In the genomic region with DNA sequence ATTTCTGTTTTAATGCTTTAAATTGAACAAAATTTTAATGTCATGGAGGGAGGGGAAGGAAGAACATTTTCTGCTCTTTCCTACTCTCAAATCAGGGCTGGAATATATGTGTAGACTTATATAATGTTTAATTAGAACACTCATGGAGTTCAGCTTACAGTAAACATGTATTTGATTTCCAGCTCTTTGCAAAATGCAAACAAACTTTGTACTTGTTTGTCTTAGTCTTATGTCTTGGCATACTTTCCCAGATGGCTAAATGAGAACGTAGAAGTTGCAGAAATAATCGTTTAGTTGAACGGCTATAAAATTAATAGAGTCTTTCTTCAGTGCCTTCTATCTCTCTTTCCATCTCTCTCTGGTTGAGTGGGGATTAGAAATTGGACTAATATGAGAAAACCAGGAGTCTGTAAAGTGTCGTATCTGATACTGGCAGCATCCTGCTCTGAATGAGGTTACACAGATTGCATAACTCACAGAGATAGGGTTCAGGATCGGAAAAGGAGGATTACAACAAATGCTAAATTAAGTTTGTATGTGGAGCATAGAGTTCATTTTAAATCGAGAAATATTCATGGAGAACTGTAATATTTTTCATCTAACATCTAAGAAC, we compare ENCODE assay signal across 21 cellular contexts.
DNase-seq lines count a peak whose midpoint lies in the region; ATAC-seq, FAIRE-seq and TF ChIP-seq lines count a peak whose summit lies in the region.
"Had no signal": no experiment of that assay in that cellular context is flagged by ENCODE, and none has a peak within 500 bp of the region (broad histone marks: within the 10 kb centered on the region; RNA-seq: fewer than 3 reads in every experiment).

No MANE protein-coding gene starts in this region.

- H3K4me1 ChIP-seq in HepG2 (ENCODE audit: insufficient read depth, low read length) (peaks cover 15% of the 10 kb centered on the region), smooth muscle cell (ENCODE audit: low read depth) (no peaks in the 10 kb centered on the region), gastrocnemius medialis (no peaks in the 10 kb centered on the region)
- H3K4me1 ChIP-seq: BLaER1, HAP-1 had no signal

- no peak overlapping the region for H2AFZ ChIP-seq in HepG2 (ENCODE audit: low read length)
- H2AFZ ChIP-seq in smooth muscle cell (ENCODE audit: low read depth): peak overlapping the region; percentile 50

- no peaks in the 10 kb centered on the region for H3K4me1 Mint-ChIP-seq in CD4-positive, alpha-beta T cell (ENCODE audit: low read depth)
- H3K4me1 Mint-ChIP-seq: B cell; CD8-positive, alpha-beta memory T cell had no signal

- no peak overlapping the region for H3K4me3 ChIP-seq in HepG2 (replicated peaks in 1 of 3; ENCODE audit: insufficient read depth in 1 of 3, low read depth in 2 of 3, low read length in 3 of 3)
- H3K4me3 ChIP-seq in smooth muscle cell: no peak overlapping the region
- H3K4me3 ChIP-seq in gastrocnemius medialis: no peak overlapping the region
- H3K4me3 ChIP-seq: BLaER1, HAP-1 had no signal

- TF ChIP-seq RAD21 in HepG2 (CRISPR knock-in tag; IDR thresholded peaks at IDR 0.05): no peak

- POLR2A ChIA-PET in HepG2 (lab: Yijun Ruan, JAX): no interaction called here
- POLR2A ChIA-PET in CD4-positive, alpha-beta T cell (lab: Charles Lee): no interaction called here

- no peaks in the 10 kb centered on the region for H3K9me3 ChIP-seq in HepG2 (ENCODE audit: low read length)
- no peaks in the 10 kb centered on the region for H3K9me3 ChIP-seq in smooth muscle cell (replicated peaks; ENCODE audit: low read depth)
- no peaks in the 10 kb centered on the region for H3K9me3 ChIP-seq in gastrocnemius medialis
- peaks cover 4% of the 10 kb centered on the region for H3K9me3 ChIP-seq in CD4-positive, alpha-beta T cell (ENCODE audit: control insufficient read depth, low read length)

- FAIRE-seq in HepG2 (lab: Jason Lieb, UNC): no peak
- FAIRE-seq: A204.1, GM12891, H54 had no signal

- BruUV-seq in HepG2 (replicated peaks; lab: Mats Ljungman, UMichigan): no TSS peak

- H3K27me3 Mint-ChIP-seq in CD4-positive, alpha-beta T cell: peaks cover 11% of the 10 kb centered on the region
- H3K27me3 Mint-ChIP-seq: CD4-positive, CD25-positive, alpha-beta regulatory T cell had no signal

- H4K20me1 ChIP-seq in HepG2 (ENCODE audit: insufficient read depth, low read length) (no peaks in the 10 kb centered on the region), smooth muscle cell (ENCODE audit: low read depth) (no peaks in the 10 kb centered on the region)
- H4K20me1 ChIP-seq: BLaER1 had no signal

- no peaks in the 10 kb centered on the region for H3K36me3 Mint-ChIP-seq in CD4-positive, alpha-beta T cell (ENCODE audit: low read depth)
- H3K36me3 Mint-ChIP-seq: CD4-positive, CD25-positive, alpha-beta regulatory T cell; CD8-positive, alpha-beta memory T cell had no signal

- H3K27ac Mint-ChIP-seq in CD4-positive, alpha-beta T cell: no peak overlapping the region
- H3K27ac Mint-ChIP-seq: B cell; CD4-positive, CD25-positive, alpha-beta regulatory T cell; CD8-positive, alpha-beta memory T cell; HFFc6 had no signal

- intact Hi-C loops in HepG2 (cut with micrococcal nuclease; ENCODE audit: unreplicated experiment) (no loop called here), gastrocnemius medialis (cut with DNase I; ENCODE audit: low total_unique reads) (no loop called here)
- intact Hi-C loops in CD4-positive, alpha-beta T cell (cut with DNase I, micrococcal nuclease): no loop called here

- ATAC-seq in HepG2 (no peak), gastrocnemius medialis (no peak)
- no peak for ATAC-seq in CD4-positive, alpha-beta T cell (ENCODE audit: poor library complexity)

- H3K9ac ChIP-seq in HepG2 (ENCODE audit: insufficient read depth, low read depth, low read length) (no peak overlapping the region), smooth muscle cell (ENCODE audit: low read depth) (no peak overlapping the region)
- H3K9ac ChIP-seq: BLaER1 had no signal

- H3K36me3 ChIP-seq in HepG2 (replicated peaks in 1 of 2; ENCODE audit: control insufficient read depth in 1 of 2, insufficient read depth in 2 of 2, low read length in 2 of 2) (no peaks in the 10 kb centered on the region), smooth muscle cell (ENCODE audit: low read depth) (no peaks in the 10 kb centered on the region), gastrocnemius medialis (no peaks in the 10 kb centered on the region)
- H3K36me3 ChIP-seq: BLaER1, HAP-1 had no signal

- CTCF ChIA-PET in HepG2 (lab: Yijun Ruan, JAX; ENCODE audit: low intra/inter-chr PET ratio, low total read pairs): no interaction called here
- CTCF ChIA-PET in CD4-positive, alpha-beta T cell (lab: Charles Lee): no interaction called here

- H3F3A ChIP-seq in smooth muscle cell (ENCODE audit: low read depth): no peaks in the 10 kb centered on the region

- no peak overlapping the region for H3K4me3 Mint-ChIP-seq in CD4-positive, alpha-beta T cell
- H3K4me3 Mint-ChIP-seq: B cell; CD4-positive, CD25-positive, alpha-beta regulatory T cell; CD8-positive, alpha-beta memory T cell; HFFc6 had no signal

- TF ChIP-seq EP300 in HepG2 (IDR thresholded peaks at IDR 0.05; ENCODE audit: low read depth in 2 of 2, low read length in 2 of 2) (no peak), HepG2 (CRISPR knock-in tag; IDR thresholded peaks at IDR 0.05; ENCODE audit: borderline replicate concordance) (no peak)

- H3K27ac ChIP-seq in HepG2 (ENCODE audit: extremely low read length, insufficient read depth, low read length) (no peak overlapping the region), smooth muscle cell (ENCODE audit: low read depth) (no peak overlapping the region), gastrocnemius medialis (no peak overlapping the region)
- H3K27ac ChIP-seq in CD4-positive, alpha-beta T cell (ENCODE audit: low read depth, low read length): no peak overlapping the region
- H3K27ac ChIP-seq: BLaER1, C4-2B had no signal

- in situ Hi-C loops in HepG2 (cut with HindIII; ENCODE audit: extremely low pct_ligation_motif_present, low pct_unique_long_range_greater_than_20kb) (no loop called here), gastrocnemius medialis (cut with MboI; ENCODE audit: low sequenced_read_pairs in 4 of 4) (no loop called here)

- H3K79me2 ChIP-seq in HepG2 (ENCODE audit: insufficient read depth, low read length): no peaks in the 10 kb centered on the region
- no peaks in the 10 kb centered on the region for H3K79me2 ChIP-seq in smooth muscle cell (ENCODE audit: low read depth)

- H3K4me2 ChIP-seq in HepG2 (ENCODE audit: low read depth, low read length): peak overlapping the region; percentile 2; the same call in 1 of the 2 replicates
- peak overlapping the region; percentile 55 for H3K4me2 ChIP-seq in smooth muscle cell
- H3K4me2 ChIP-seq: BLaER1 had no signal

- 4% methylated on average over 6 of the region's 6 CpGs for WGBS in HepG2 (ENCODE audit: low lambda C conversion rate)
- 27% methylated on average over 6 of the region's 6 CpGs for WGBS in smooth muscle cell (ENCODE audit: low lambda C conversion rate)

- H3K27me3 ChIP-seq in HepG2 (ENCODE audit: control insufficient read depth in 1 of 2, insufficient read depth in 2 of 2, low read length in 2 of 2) (peaks cover 2 to 5% of the 10 kb centered on the region in 2 experiments; a peak in 2 of 5 replicates), smooth muscle cell (ENCODE audit: low read depth) (no peaks in the 10 kb centered on the region), gastrocnemius medialis (no peaks in the 10 kb centered on the region)
- H3K27me3 ChIP-seq in CD4-positive, alpha-beta T cell (ENCODE audit: control insufficient read depth, insufficient read depth, low read length): no peaks in the 10 kb centered on the region
- H3K27me3 ChIP-seq: BLaER1 had no signal

- DNase-seq in amniotic epithelial cell (ENCODE audit: low read depth) (peak; percentile 42), HepG2 (ENCODE audit: low spot score) (no peak), smooth muscle cell (lab: John Stamatoyannopoulos, UW; ENCODE audit: unreplicated experiment) (no peak), gastrocnemius medialis (no peak), hepatic stellate cell (ENCODE audit: low spot score) (no peak)
- DNase-seq in CD4-positive, alpha-beta T cell: no peak
- DNase-seq: Calu3; CD4-positive, CD25-positive, alpha-beta regulatory T cell; CD8-positive, alpha-beta memory T cell; DMS53; DMS79 treated with DMSO at 0.1 percent for 48 hours; GF-D8; GOT3; HFFc6 had no signal

- no peak for TF ChIP-seq CTCF in HepG2 (CRISPR knock-in tag; IDR thresholded peaks at IDR 0.05)
- no peak for TF ChIP-seq CTCF in smooth muscle cell (IDR thresholded peaks at IDR 0.05; ENCODE audit: borderline replicate concordance, insufficient read depth, poor library complexity, severe bottlenecking)
- TF ChIP-seq CTCF in gastrocnemius medialis (IDR thresholded peaks at IDR 0.05 in 4 of 5, conservative IDR thresholded peaks at IDR 0.05 in 1 of 5): no peak
- no peak for TF ChIP-seq CTCF in CD4-positive, alpha-beta T cell (IDR thresholded peaks at IDR 0.05)

- no peak for TF ChIP-seq POLR2A in HepG2 (IDR thresholded peaks at IDR 0.05; ENCODE audit: insufficient read depth in 1 of 2, low read depth in 2 of 2, low read length in 2 of 2)
- TF ChIP-seq POLR2A in gastrocnemius medialis (IDR thresholded peaks at IDR 0.05): no peak

- peaks cover 2% of the 10 kb centered on the region for H3K9me3 Mint-ChIP-seq in CD4-positive, alpha-beta T cell

TF ChIP-seq in HepG2, 621 proteins besides CTCF, POLR2A, EP300 and RAD21:
- no peak for TF ChIP-seq REPIN1 (CRISPR knock-in tag; IDR thresholded peaks at IDR 0.05; ENCODE audit: borderline replicate concordance, low read depth)
- TF ChIP-seq, protein P1, sequence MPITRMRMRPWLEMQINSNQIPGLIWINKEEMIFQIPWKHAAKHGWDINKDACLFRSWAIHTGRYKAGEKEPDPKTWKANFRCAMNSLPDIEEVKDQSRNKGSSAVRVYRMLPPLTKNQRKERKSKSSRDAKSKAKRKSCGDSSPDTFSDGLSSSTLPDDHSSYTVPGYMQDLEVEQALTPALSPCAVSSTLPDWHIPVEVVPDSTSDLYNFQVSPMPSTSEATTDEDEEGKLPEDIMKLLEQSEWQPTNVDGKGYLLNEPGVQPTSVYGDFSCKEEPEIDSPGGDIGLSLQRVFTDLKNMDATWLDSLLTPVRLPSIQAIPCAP (CRISPR knock-in tag; IDR thresholded peaks at IDR 0.05; ENCODE audit: low read depth): no peak
- TF ChIP-seq KAT7 (CRISPR knock-in tag; IDR thresholded peaks at IDR 0.05; ENCODE audit: borderline replicate concordance): no peak
- no peak for TF ChIP-seq PRMT3 (CRISPR knock-in tag; IDR thresholded peaks at IDR 0.05; ENCODE audit: borderline replicate concordance, low read depth)
- no peak for TF ChIP-seq ELF1 (CRISPR knock-in tag; IDR thresholded peaks at IDR 0.05)
- no peak for TF ChIP-seq TCF7 (IDR thresholded peaks at IDR 0.05; ENCODE audit: low read depth)
- TF ChIP-seq PAWR (CRISPR knock-in tag; IDR thresholded peaks at IDR 0.05; ENCODE audit: borderline replicate concordance): no peak
